In the genomic region with DNA sequence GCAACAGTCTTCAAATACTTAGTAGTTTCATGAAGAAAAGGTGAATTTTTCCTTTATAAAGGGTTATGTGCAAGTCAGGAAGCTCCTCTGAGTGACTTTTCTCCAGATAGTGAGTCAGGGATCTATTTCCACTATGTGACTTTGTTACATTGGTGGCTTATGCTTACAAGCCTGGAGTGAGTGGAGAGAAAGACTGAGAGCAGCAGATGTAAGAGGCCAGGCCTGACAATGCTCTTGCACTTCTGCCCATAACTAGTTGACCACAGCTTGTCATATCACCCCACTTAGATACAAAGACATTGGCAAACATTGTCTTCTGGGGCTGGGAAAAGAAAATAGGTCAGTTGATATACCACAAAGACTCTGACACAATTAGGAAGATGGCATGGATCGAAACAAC, we compare ENCODE assay signal across 20 cellular contexts.
"Had no signal": no experiment of that assay in that cellular context is flagged by ENCODE, and none has a peak within 500 bp of the region (broad histone marks: within the 10 kb centered on the region; RNA-seq: fewer than 3 reads in every experiment).

No MANE protein-coding gene starts in this region.

- H3K27me3 ChIP-seq: left lung, ovary, spleen, tibial nerve, uterus had no signal

- H3K4me3 ChIP-seq: left lung, lower lobe of right lung, ovary, spleen, tibial nerve, uterus had no signal

- H3K27ac ChIP-seq: left lung, lower lobe of right lung, ovary, spleen, tibial nerve, uterus had no signal

- DNase-seq: hypothalamus; immature natural killer cell; kidney; left colon; left lung; lower lobe of right lung; mammary epithelial cell; mesenchymal stem cell; naive thymus-derived CD4-positive, alpha-beta T cell; ovary; retina; right cardiac atrium; small intestine; spleen; stimulated activated CD4-positive, alpha-beta T cell treated with anti-CD3 and anti-CD28 coated beads, Interleukin-4, amount 100 ng/mL, for 24 hours; stimulated activated naive CD4-positive, alpha-beta T cell treated with Interleukin-2 at 50 U/mL for 16 hours; stimulated activated naive CD8-positive, alpha-beta T cell treated with anti-CD3 and anti-CD28 coated beads, Interleukin-15, amount 100 ng/mL, for 72 hours; substantia nigra; uterus had no signal

- FAIRE-seq: kidney, small intestine had no signal

- H3K36me3 ChIP-seq: left lung, lower lobe of right lung, ovary, spleen, tibial nerve, uterus had no signal

- H3K4me1 ChIP-seq: left lung, lower lobe of right lung, spleen, tibial nerve, uterus had no signal

- H3K9me3 ChIP-seq: left lung, lower lobe of right lung, ovary, spleen, tibial nerve, uterus had no signal
